In the genomic region with DNA sequence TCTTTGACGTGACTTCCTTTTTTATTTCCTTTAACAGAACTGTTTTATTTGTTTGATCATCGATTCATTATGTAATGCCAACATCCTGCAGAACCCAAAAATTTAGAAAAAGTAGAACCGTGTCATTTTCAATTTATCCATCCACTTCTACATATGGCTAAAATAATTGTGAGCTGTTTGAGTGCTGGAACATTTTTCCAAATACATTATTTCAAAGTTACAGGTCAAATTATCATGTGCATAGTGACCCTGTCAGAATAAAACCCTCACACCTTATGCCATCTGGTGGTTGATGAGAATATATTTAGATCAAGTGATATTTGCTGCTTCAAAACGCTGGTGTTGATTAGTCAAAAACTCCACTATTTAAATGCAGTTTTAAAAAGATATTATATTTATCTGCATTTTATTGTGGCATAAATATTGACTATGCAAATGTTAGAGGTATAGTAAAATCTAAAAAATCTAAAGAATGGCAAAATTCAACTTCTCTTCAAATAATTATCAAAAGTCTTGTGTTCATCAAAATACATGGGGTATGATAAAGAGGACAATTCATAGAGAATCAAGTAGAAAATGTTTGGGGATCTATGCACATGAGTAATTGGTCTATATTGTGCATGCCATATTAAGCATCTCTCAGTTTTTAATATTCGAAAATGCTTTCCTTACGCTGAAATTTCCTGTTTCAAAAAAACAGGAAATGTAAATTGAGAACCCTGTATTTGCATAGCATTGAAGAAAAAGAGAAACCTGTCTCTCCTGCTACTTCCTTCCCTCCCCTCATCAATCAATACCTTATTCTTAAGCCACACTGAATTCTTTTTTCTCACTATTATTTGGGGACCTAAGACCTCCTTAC, we compare ENCODE assay signal across 9 cellular contexts. TPM values are rescaled to one million over a fixed set of nuclear protein-coding genes. Genes with fewer than 3 reads are reported as not detected.
DNase-seq lines count a peak whose midpoint lies in the region; ATAC-seq, FAIRE-seq and TF ChIP-seq lines count a peak whose summit lies in the region.
"Had no signal": no experiment of that assay in that cellular context is flagged by ENCODE, and none has a peak within 500 bp of the region (broad histone marks: within the 10 kb centered on the region; RNA-seq: fewer than 3 reads in every experiment).

No MANE protein-coding gene starts in this region.

- 80% methylated on average over 3 of the region's 6 CpGs for WGBS in mesenchymal stem cell

- peak overlapping the region; percentile 47 for H3K27ac Mint-ChIP-seq in CD8-positive, alpha-beta T cell

- no peak overlapping the region for H2BK12ac ChIP-seq in mesenchymal stem cell (ENCODE audit: low read length in 2 of 2)

- no peak overlapping the region for H2BK15ac ChIP-seq in mesenchymal stem cell (ENCODE audit: low read depth, poor library complexity, severe bottlenecking)

- no peak overlapping the region for H2BK120ac ChIP-seq in mesenchymal stem cell (ENCODE audit: low read depth, low read length)

- peaks cover 13% of the 10 kb centered on the region for H3K4me1 ChIP-seq in CD8-positive, alpha-beta T cell (ENCODE audit: insufficient read depth, low read length)
- no peaks in the 10 kb centered on the region for H3K4me1 ChIP-seq in mesenchymal stem cell (ENCODE audit: control insufficient read depth, insufficient read depth, low read depth, low read length)

- peak overlapping the region; percentile 68 for H3K4me3 Mint-ChIP-seq in CD8-positive, alpha-beta T cell

- TF ChIP-seq CTCF in CD8-positive, alpha-beta T cell (IDR thresholded peaks at IDR 0.05), result peak; percentile 55

- CTCF ChIA-PET in CD8-positive, alpha-beta T cell (lab: Charles Lee), result interaction anchor here (0.8 to 2.1 kb wide), 5 partner anchors 9 to 626 kb away, joined by 3 to 5 read pairs (median 4); no protein-coding TSS in a partner anchor

- no peaks in the 10 kb centered on the region for H3K36me3 ChIP-seq in CD8-positive, alpha-beta T cell (ENCODE audit: insufficient read depth, low read length)
- no peaks in the 10 kb centered on the region for H3K36me3 ChIP-seq in mesenchymal stem cell (ENCODE audit: control insufficient read depth in 1 of 2, insufficient read depth in 2 of 2, low read depth in 1 of 2, low read length in 2 of 2)

- H4K91ac ChIP-seq in mesenchymal stem cell (ENCODE audit: low read length), result no peak overlapping the region

- H3K79me1 ChIP-seq in mesenchymal stem cell (replicated peaks; ENCODE audit: low read length, poor library complexity, severe bottlenecking), result no peaks in the 10 kb centered on the region

- H3K36me3 Mint-ChIP-seq in CD8-positive, alpha-beta T cell, result no peaks in the 10 kb centered on the region

- H3K27me3 Mint-ChIP-seq in CD8-positive, alpha-beta T cell (ENCODE audit: low read depth), result peaks cover 12% of the 10 kb centered on the region

- no peak overlapping the region for H3K14ac ChIP-seq in mesenchymal stem cell (ENCODE audit: low read length in 2 of 2)

- H2AK5ac ChIP-seq in mesenchymal stem cell (ENCODE audit: low read length, severe bottlenecking), result no peak overlapping the region

- H3K27me3 ChIP-seq in CD8-positive, alpha-beta T cell (ENCODE audit: insufficient read depth, low read length), result no peaks in the 10 kb centered on the region
- peaks cover 0 to 5% of the 10 kb centered on the region in 2 experiments for H3K27me3 ChIP-seq in mesenchymal stem cell (ENCODE audit: control insufficient read depth in 1 of 2, insufficient read depth in 1 of 2, low read length in 2 of 2)

- peaks cover 21% of the 10 kb centered on the region for H3K4me1 Mint-ChIP-seq in CD8-positive, alpha-beta T cell (ENCODE audit: low read depth)

- H2AFZ ChIP-seq in mesenchymal stem cell (ENCODE audit: low read depth, low read length), result no peak overlapping the region

- ATAC-seq in CD8-positive, alpha-beta T cell, result no peak
- no peak for ATAC-seq in HG02610 (IDR thresholded peaks at IDR 0.05; ENCODE audit: unreplicated experiment)
- no peak for ATAC-seq in HG03460 (IDR thresholded peaks at IDR 0.05; ENCODE audit: unreplicated experiment)

- no peaks in the 10 kb centered on the region for H3K9me3 ChIP-seq in CD8-positive, alpha-beta T cell (ENCODE audit: low read length)
- no peaks in the 10 kb centered on the region for H3K9me3 ChIP-seq in mesenchymal stem cell (ENCODE audit: control insufficient read depth, low read length)

- intact Hi-C loops in CD8-positive, alpha-beta T cell (cut with DNase I, micrococcal nuclease), result loop anchor here (1.0 to 10.0 kb wide), 5 partner anchors 318 to 1401 kb away; no protein-coding TSS in a partner anchor

- no peak overlapping the region for H3K27ac ChIP-seq in CD8-positive, alpha-beta T cell (ENCODE audit: low read depth, low read length)
- H3K27ac ChIP-seq in mesenchymal stem cell (ENCODE audit: low read length, poor library complexity, severe bottlenecking), result no peak overlapping the region

- no peak for DNase-seq in CD8-positive, alpha-beta T cell
- DNase-seq in H54 (ENCODE audit: insufficient read length, low spot score), result no peak
- DNase-seq in NCI-H82 treated with DMSO at 0.1 percent for 48 hours (lab: John Stamatoyannopoulos, UW; ENCODE audit: unreplicated experiment), result peak; percentile 9
- DNase-seq in cerebellar cortex (ENCODE audit: low spot score), result peak; percentile 58
- DNase-seq in mesenchymal stem cell, result peak; percentile 55
- no peak for DNase-seq in stimulated activated CD4-positive, alpha-beta T cell treated with anti-CD3 and anti-CD28 coated beads, Interleukin-12 subunit alpha, Interleukin-12 subunit beta, amount 100 ng/mL, for 4 hours

- no peaks in the 10 kb centered on the region for H3K9me3 Mint-ChIP-seq in CD8-positive, alpha-beta T cell

- no peak overlapping the region for H3K4ac ChIP-seq in mesenchymal stem cell (ENCODE audit: low read depth in 1 of 2, low read length in 2 of 2)

- no peak overlapping the region for H2BK5ac ChIP-seq in mesenchymal stem cell (ENCODE audit: low read depth, low read length, poor library complexity, severe bottlenecking)

- no peak for TF ChIP-seq POLR2A in H54 (IDR thresholded peaks at IDR 0.05; ENCODE audit: low read depth, low read length)

- H3K4me2 ChIP-seq in mesenchymal stem cell (ENCODE audit: low read length, poor library complexity, severe bottlenecking), result no peak overlapping the region

- POLR2A ChIA-PET in CD8-positive, alpha-beta T cell (lab: Charles Lee), result no interaction called here

- H4K8ac ChIP-seq in mesenchymal stem cell (ENCODE audit: low read length), result no peak overlapping the region

- no peak overlapping the region for H3K4me3 ChIP-seq in CD8-positive, alpha-beta T cell (ENCODE audit: low read depth, low read length)
- no peak overlapping the region for H3K4me3 ChIP-seq in mesenchymal stem cell (ENCODE audit: insufficient read depth in 1 of 2, low read depth in 1 of 2, low read length in 2 of 2)

- H3K9ac ChIP-seq in mesenchymal stem cell (ENCODE audit: low read length), result no peak overlapping the region

- peak; percentile 93 for FAIRE-seq in H54 (lab: Jason Lieb, UNC)
- FAIRE-seq: TTC549 had no signal

- H3K23ac ChIP-seq in mesenchymal stem cell (ENCODE audit: low read length in 2 of 2), result no peak overlapping the region

- H3K18ac ChIP-seq in mesenchymal stem cell (ENCODE audit: low read depth in 1 of 2, low read length in 2 of 2), result no peak overlapping the region

RNA-seq across cellular contexts. Expression of a gene that starts 39.7 kb away (rescaled TPM):
- not detected for total RNA-seq in CD8-positive, alpha-beta T cell
- polyA plus RNA-seq in mesenchymal stem cell (2013, experiment 1 of 2), result not detected
- polyA plus RNA-seq in mesenchymal stem cell (2013, experiment 2 of 2), result not detected

Comparison
In these comparisons a context has a peak if more than half of its experiments do, and no peak if none do; other contexts are left out.
1. DNase-seq: peak in NCI-H82 treated with DMSO at 0.1 percent for 48 hours (single experiment), cerebellar cortex (single experiment) and mesenchymal stem cell (single experiment); none in CD8-positive, alpha-beta T cell (0 of 7), H54 (single experiment) and stimulated activated CD4-positive, alpha-beta T cell treated with anti-CD3 and anti-CD28 coated beads, Interleukin-12 subunit alpha, Interleukin-12 subunit beta, amount 100 ng/mL, for 4 hours (single experiment).